Comparison of ENCODE assay signal across 19 cellular contexts in genomic region chr6:50842861-50843384, GRCh38. TPM values are rescaled to one million over a fixed set of nuclear protein-coding genes. Genes with fewer than 3 reads are reported as not detected.
DNase-seq lines count a peak whose midpoint lies in the region; TF ChIP-seq lines count a peak whose summit lies in the region.
"Had no signal": no experiment of that assay in that cellular context is flagged by ENCODE, and none has a peak within 500 bp of the region (broad histone marks: within the 10 kb centered on the region; RNA-seq: fewer than 3 reads in every experiment).

No MANE protein-coding gene starts in this region.

- H3K27me3 ChIP-seq in H9 (ENCODE audit: insufficient read depth, low read length) (peaks cover 86% of the 10 kb centered on the region), mammary epithelial cell (ENCODE audit: insufficient read depth, low read length) (peaks cover 42% of the 10 kb centered on the region), iPS-20b (ENCODE audit: insufficient read depth, low read length) (peaks cover 100% of the 10 kb centered on the region), trophoblast cell (ENCODE audit: insufficient read depth, low read length) (peaks cover 5% of the 10 kb centered on the region)

- H2AK5ac ChIP-seq in H9 (ENCODE audit: insufficient read length, low read length) (no peak overlapping the region), trophoblast cell (ENCODE audit: low read length) (no peak overlapping the region)

- no peaks in the 10 kb centered on the region for H3K36me3 ChIP-seq in mammary epithelial cell (ENCODE audit: insufficient read depth, low read length)
- H3K36me3 ChIP-seq in iPS-20b (ENCODE audit: insufficient read depth, low read depth, low read length): no peaks in the 10 kb centered on the region
- H3K36me3 ChIP-seq in trophoblast cell (ENCODE audit: control insufficient read depth in 1 of 2, insufficient read depth in 2 of 2, low read length in 2 of 2): no peaks in the 10 kb centered on the region
- H3K36me3 ChIP-seq: heart left ventricle, Peyer's patch had no signal

- H2BK12ac ChIP-seq in H9 (ENCODE audit: insufficient read length, low read depth, low read length) (no peak overlapping the region), trophoblast cell (ENCODE audit: low read length) (peak overlapping the region; percentile 6)

- H3K4ac ChIP-seq in H9 (ENCODE audit: low read depth, low read length) (no peak overlapping the region), trophoblast cell (ENCODE audit: low read depth, low read length) (no peak overlapping the region)

- no peaks in the 10 kb centered on the region for H4K20me1 ChIP-seq in H9 (ENCODE audit: control insufficient read depth, insufficient read depth, insufficient read length)
- no peaks in the 10 kb centered on the region for H4K20me1 ChIP-seq in mammary epithelial cell (ENCODE audit: insufficient read depth, low read length)

- H3K4me1 Mint-ChIP-seq in H9: peaks cover 41 to 60% of the 10 kb centered on the region in 2 experiments

- H2BK120ac ChIP-seq in H9 (ENCODE audit: low read depth, low read length, poor library complexity, severe bottlenecking): no peak overlapping the region
- H2BK120ac ChIP-seq in trophoblast cell (ENCODE audit: insufficient read depth, low read length, poor library complexity): peak overlapping the region; percentile 23

- H3T11ph ChIP-seq in H9 (ENCODE audit: low read length): no peak overlapping the region

- H3K4me3 ChIP-seq in mammary epithelial cell (replicated peaks in 1 of 3; ENCODE audit: insufficient read depth in 1 of 3, low read depth in 2 of 3, low read length in 3 of 3) (peak overlapping the region in 1 of 3 experiments; percentile 15), iPS-20b (ENCODE audit: low read length) (peak overlapping the region; percentile 50; the same call in 1 of the 2 replicates), trophoblast cell (ENCODE audit: low read depth, low read length) (peak overlapping the region; percentile 45)
- H3K4me3 ChIP-seq: heart left ventricle, Peyer's patch had no signal

- H3K27ac ChIP-seq in H9 (ENCODE audit: insufficient read length, low read depth, low read length) (no peak overlapping the region), mammary epithelial cell (ENCODE audit: insufficient read depth, low read depth, low read length) (no peak overlapping the region), iPS-20b (ENCODE audit: low read length) (no peak overlapping the region), trophoblast cell (ENCODE audit: low read depth, low read length) (peak overlapping the region; percentile 50)
- H3K27ac ChIP-seq: heart left ventricle, Peyer's patch had no signal

- CTCF ChIA-PET in mammary epithelial cell (lab: Charles Lee; ENCODE audit: low non-redundant PET): no interaction called here

- H4K8ac ChIP-seq in H9 (replicated peaks; ENCODE audit: insufficient read length, low read depth, low read length) (no peak overlapping the region), trophoblast cell (ENCODE audit: low read depth, low read length) (peak overlapping the region; percentile 32)

- no peak for TF ChIP-seq CTCF in H9 (conservative IDR thresholded peaks at IDR 0.05)
- TF ChIP-seq CTCF in mammary epithelial cell (conservative IDR thresholded peaks at IDR 0.05 in 1 of 2, IDR thresholded peaks at IDR 0.05 in 1 of 2; ENCODE audit: extremely low read depth in 1 of 2, insufficient read depth in 1 of 2, low read depth in 1 of 2, low read length in 2 of 2): no peak

- H2BK5ac ChIP-seq in H9 (ENCODE audit: insufficient read length, low read length): no peak overlapping the region
- H2BK5ac ChIP-seq in trophoblast cell (ENCODE audit: low read depth, low read length, poor library complexity): peak overlapping the region; percentile 58

- dilution Hi-C loops in mammary epithelial cell (cut with HindIII; ENCODE audit: low sequenced_read_pairs): no loop called here

- H3K27ac Mint-ChIP-seq in H9: no peak overlapping the region
- H3K27ac Mint-ChIP-seq: CD4-positive, alpha-beta T cell had no signal

- no peak overlapping the region for H3K56ac ChIP-seq in H9 (ENCODE audit: insufficient read length, low read depth, low read length)

- no peak overlapping the region for H4K5ac ChIP-seq in H9 (ENCODE audit: insufficient read length, low read depth, low read length)

- no peaks in the 10 kb centered on the region for H3K79me2 ChIP-seq in H9 (ENCODE audit: insufficient read depth, low read length)
- no peaks in the 10 kb centered on the region for H3K79me2 ChIP-seq in mammary epithelial cell (ENCODE audit: insufficient read depth, low read length)
- H3K79me2 ChIP-seq in trophoblast cell (ENCODE audit: control insufficient read depth, insufficient read depth, low read length, poor library complexity): no peaks in the 10 kb centered on the region

- peak overlapping the region; percentile 75 for H3K4me2 ChIP-seq in H9 (ENCODE audit: insufficient read depth, insufficient read length, low read length)
- peak overlapping the region; percentile 53 for H3K4me2 ChIP-seq in mammary epithelial cell (ENCODE audit: insufficient read depth, low read depth, low read length)
- peak overlapping the region; percentile 50 for H3K4me2 ChIP-seq in trophoblast cell (ENCODE audit: low read length)

- H3K36me3 Mint-ChIP-seq in H9 (ENCODE audit: insufficient read depth in 1 of 3, low read depth in 3 of 3): no peaks in the 10 kb centered on the region; a peak in 1 of 7 replicates

- in situ Hi-C loops in mammary epithelial cell (cut with MboI; ENCODE audit: low sequenced_read_pairs in 2 of 2): no loop called here

- H4K91ac ChIP-seq in H9 (ENCODE audit: insufficient read length, low read depth, low read length) (no peak overlapping the region), trophoblast cell (ENCODE audit: low read depth, low read length) (peak overlapping the region; percentile 40)

- no peak overlapping the region for H2BK20ac ChIP-seq in H9 (ENCODE audit: low read depth, low read length, poor library complexity, severe bottlenecking)

- H3K14ac ChIP-seq in H9 (ENCODE audit: insufficient read depth, low read length): no peak overlapping the region
- H3K14ac ChIP-seq in trophoblast cell (ENCODE audit: low read length): peak overlapping the region; percentile 70

- peak; percentile 78 for DNase-seq in H9
- DNase-seq in mammary epithelial cell: no peak
- DNase-seq in trophoblast cell: peak in 1 of 2 donors; percentile 42
- DNase-seq in RKO (ENCODE audit: low spot score): no peak
- DNase-seq in activated CD4-positive, CD25-positive, alpha-beta regulatory T cell (lab: John Stamatoyannopoulos, UW): no peak
- no peak for DNase-seq in NCI-H2081 (lab: John Stamatoyannopoulos, UW)
- DNase-seq: activated CD4-positive, alpha-beta T cell treated with anti-CD3 and anti-CD28 coated beads for 1 hour; activated gamma-delta T cell treated with Interleukin-2 at 50 U/mL for 16 hours; amygdala; CD4-positive, alpha-beta T cell; central memory CD4-positive, alpha-beta T cell; DMS53; heart left ventricle; NCI-H1694 treated with DMSO at 0.1 percent for 48 hours; Peyer's patch had no signal

- no CpG with 5 or more reads among the region's 32 CpGs for WGBS in H9 (ENCODE audit: extremely low coverage, insufficient read length, low lambda C conversion rate)
- WGBS in mammary epithelial cell (ENCODE audit: low coverage, missing lambda C conversion rate): 5% methylated on average over 15 of the region's 32 CpGs
- WGBS in trophoblast cell (ENCODE audit: extremely low coverage, insufficient coverage, insufficient read length): no CpG with 5 or more reads among the region's 32 CpGs

- H2AFZ ChIP-seq in H9 (ENCODE audit: low read length) (no peak overlapping the region), mammary epithelial cell (ENCODE audit: low read depth, low read length) (peak overlapping the region; percentile 35), trophoblast cell (ENCODE audit: insufficient read depth, low read length, poor library complexity) (no peak overlapping the region)

- H3K9me3 ChIP-seq in H9 (ENCODE audit: control insufficient read depth, low read depth, low read length) (no peaks in the 10 kb centered on the region), mammary epithelial cell (replicated peaks; ENCODE audit: insufficient read depth, low read length) (no peaks in the 10 kb centered on the region), iPS-20b (ENCODE audit: insufficient read depth, low read depth, low read length) (no peaks in the 10 kb centered on the region), trophoblast cell (ENCODE audit: insufficient read depth, low read depth, low read length) (no peaks in the 10 kb centered on the region)
- H3K9me3 ChIP-seq: heart left ventricle, Peyer's patch had no signal

- no peaks in the 10 kb centered on the region; the same call in 1 of the 2 replicates for H3K4me1 ChIP-seq in H9 (ENCODE audit: insufficient read depth, low read length)
- H3K4me1 ChIP-seq in mammary epithelial cell (ENCODE audit: insufficient read depth, low read length): no peaks in the 10 kb centered on the region
- peaks cover 20% of the 10 kb centered on the region; the same call in 1 of the 2 replicates for H3K4me1 ChIP-seq in iPS-20b (ENCODE audit: insufficient read depth, low read length)
- peaks cover 17 to 21% of the 10 kb centered on the region in 2 experiments for H3K4me1 ChIP-seq in trophoblast cell (ENCODE audit: control insufficient read depth in 1 of 2, insufficient read depth in 2 of 2, low read length in 2 of 2)
- H3K4me1 ChIP-seq: Peyer's patch had no signal

- H3K23me2 ChIP-seq in H9 (ENCODE audit: insufficient read length, low read depth, low read length, poor library complexity, severe bottlenecking): peaks cover 6% of the 10 kb centered on the region

- BruUV-seq in mammary epithelial cell (replicated peaks; lab: Mats Ljungman, UMichigan): no TSS peak

- intact Hi-C loops in mammary epithelial cell (cut with micrococcal nuclease): loop anchor here (2.0 kb wide), 1 partner anchor 22 kb away; no protein-coding TSS in a partner anchor

- peaks cover 0 to 3% of the 10 kb centered on the region in 2 experiments; a peak in 2 of 5 replicates for H3K9me3 Mint-ChIP-seq in H9
- H3K9me3 Mint-ChIP-seq: CD4-positive, alpha-beta T cell had no signal

- no peak overlapping the region for H3K23ac ChIP-seq in H9 (ENCODE audit: insufficient read length, low read depth, low read length)
- no peak overlapping the region for H3K23ac ChIP-seq in trophoblast cell (ENCODE audit: low read length)

- H3K18ac ChIP-seq in H9 (ENCODE audit: insufficient read length, low read depth, low read length) (no peak overlapping the region), trophoblast cell (ENCODE audit: low read length) (no peak overlapping the region)

- H3K4me3 Mint-ChIP-seq in H9: peak overlapping the region; percentile 36 to 76
- H3K4me3 Mint-ChIP-seq: CD4-positive, alpha-beta T cell had no signal

- peaks cover 100% of the 10 kb centered on the region for H3K27me3 Mint-ChIP-seq in H9 (ENCODE audit: low read depth)

- H3K9ac ChIP-seq in H9 (ENCODE audit: extremely low read depth, insufficient read length, low read length) (no peak overlapping the region), mammary epithelial cell (ENCODE audit: insufficient read depth, low read length) (no peak overlapping the region), iPS-20b (ENCODE audit: low read depth, low read length) (no peak overlapping the region), trophoblast cell (ENCODE audit: low read length) (no peak overlapping the region)

- H3K79me1 ChIP-seq in H9 (ENCODE audit: insufficient read depth, low read depth, low read length, poor library complexity, severe bottlenecking) (no peaks in the 10 kb centered on the region), trophoblast cell (ENCODE audit: low read length) (peaks cover 9% of the 10 kb centered on the region)

- H2BK15ac ChIP-seq in H9 (ENCODE audit: low read depth, low read length): no peak overlapping the region

- peak overlapping the region; percentile 5 for H4K12ac ChIP-seq in trophoblast cell (ENCODE audit: low read depth, low read length)

RNA-seq across cellular contexts. Expression of gene TFAP2B, which starts 24.3 kb away (rescaled TPM):
- total RNA-seq in H9 (2021): not detected in 2 replicates
- total RNA-seq in mammary epithelial cell: 1 to 10 TPM in 1 of 2 donors, under 1 TPM in 1; 0.21 to 2.0 TPM
- not detected for polyA plus RNA-seq in mammary epithelial cell
- not detected for polyA minus RNA-seq in mammary epithelial cell
- polyA plus RNA-seq in trophoblast cell (2013): 2.0 and 2.3 TPM in 2 replicates
- total RNA-seq: CD4-positive, alpha-beta T cell; heart left ventricle; left lobe of liver; mononuclear cell; Peyer's patch; SK-MEL-5 had no signal
- polyA plus RNA-seq: heart left ventricle had no signal
